19 cellular contexts compared by ENCODE assay signal in genomic region chr1:19189270-19189669, GRCh38. TPM values are rescaled to one million over a fixed set of nuclear protein-coding genes. Genes with fewer than 3 reads are reported as not detected.
A peak's percentile ranks its signal among the peaks of the same experiment; 100 is the strongest.
DNase-seq lines count a peak whose midpoint lies in the region; ATAC-seq, FAIRE-seq and TF ChIP-seq lines count a peak whose summit lies in the region.
"Had no signal": no experiment of that assay in that cellular context is flagged by ENCODE, and none has a peak within 500 bp of the region (broad histone marks: within the 10 kb centered on the region; RNA-seq: fewer than 3 reads in every experiment).

No MANE protein-coding gene starts in this region.

- 42% methylated on average over 3 of the region's 3 CpGs for WGBS in liver
- WGBS in HepG2 (ENCODE audit: low lambda C conversion rate), result 96% methylated on average over 3 of the region's 3 CpGs

- in situ Hi-C loops in HepG2 (cut with HindIII; ENCODE audit: extremely low pct_ligation_motif_present, low pct_unique_long_range_greater_than_20kb), result no loop called here

- BruUV-seq in HepG2 (replicated peaks; lab: Mats Ljungman, UMichigan) (no TSS peak), PC-3 (replicated peaks; lab: Mats Ljungman, UMichigan) (no TSS peak)

- TF ChIP-seq CTCF in liver (IDR thresholded peaks at IDR 0.05; ENCODE audit: low read depth, low read length, missing input control), result no peak
- TF ChIP-seq CTCF in HepG2 (CRISPR knock-in tag; IDR thresholded peaks at IDR 0.05), result no peak
- no peak for TF ChIP-seq CTCF in PC-3 (conservative IDR thresholded peaks at IDR 0.05; ENCODE audit: low read depth, low read length)

- POLR2A ChIA-PET in HepG2 (lab: Yijun Ruan, JAX), result no interaction called here
- POLR2A ChIA-PET in PC-3 (lab: Charles Lee; ENCODE audit: unreplicated experiment), result no interaction called here

- intact Hi-C loops in HepG2 (cut with micrococcal nuclease; ENCODE audit: unreplicated experiment), result no loop called here
- intact Hi-C loops in PC-3 (cut with micrococcal nuclease), result no loop called here

- CTCF ChIA-PET in HepG2 (lab: Yijun Ruan, JAX; ENCODE audit: low intra/inter-chr PET ratio, low total read pairs), result no interaction called here
- CTCF ChIA-PET in PC-3 (lab: Charles Lee), result no interaction called here

- H3K9me3 ChIP-seq in liver (ENCODE audit: control insufficient read depth in 4 of 4, low read length in 3 of 4) (no peaks in the 10 kb centered on the region), HepG2 (ENCODE audit: low read length) (no peaks in the 10 kb centered on the region), PC-3 (ENCODE audit: low read length) (no peaks in the 10 kb centered on the region)
- H3K9me3 ChIP-seq: HAP-1 had no signal

- no peaks in the 10 kb centered on the region for H3K79me2 ChIP-seq in HepG2 (ENCODE audit: insufficient read depth, low read length)
- H3K79me2 ChIP-seq in PC-3 (ENCODE audit: low read length), result no peaks in the 10 kb centered on the region

- ATAC-seq in HepG2 (no peak), PC-3 (peak; percentile 57), left lobe of liver (peak; percentile 33), GM21390 (IDR thresholded peaks at IDR 0.05; ENCODE audit: unreplicated experiment) (no peak)

- no peaks in the 10 kb centered on the region for H3F3A ChIP-seq in PC-3 (ENCODE audit: low read length, unreplicated experiment)

- H3K27me3 ChIP-seq in liver (ENCODE audit: control insufficient read depth in 4 of 4, insufficient read depth in 4 of 4, low read length in 3 of 4) (no peaks in the 10 kb centered on the region), HepG2 (ENCODE audit: control insufficient read depth in 1 of 2, insufficient read depth in 2 of 2, low read length in 2 of 2) (no peaks in the 10 kb centered on the region), PC-3 (ENCODE audit: low read length) (no peaks in the 10 kb centered on the region)

- TF ChIP-seq EP300 in HepG2 (IDR thresholded peaks at IDR 0.05; ENCODE audit: low read depth in 2 of 2, low read length in 2 of 2) (no peak), HepG2 (CRISPR knock-in tag; IDR thresholded peaks at IDR 0.05; ENCODE audit: borderline replicate concordance) (no peak)

- H2AFZ ChIP-seq in HepG2 (ENCODE audit: low read length), result no peak overlapping the region
- no peak overlapping the region for H2AFZ ChIP-seq in PC-3 (ENCODE audit: low read length)

- no peak overlapping the region for H3K4me3 ChIP-seq in liver (ENCODE audit: low read depth in 1 of 3, low read length in 3 of 3)
- H3K4me3 ChIP-seq in HepG2 (replicated peaks in 1 of 3; ENCODE audit: insufficient read depth in 1 of 3, low read depth in 2 of 3, low read length in 3 of 3), result no peak overlapping the region
- no peak overlapping the region for H3K4me3 ChIP-seq in PC-3 (ENCODE audit: low read length)
- H3K4me3 ChIP-seq: HAP-1 had no signal

- no peak for TF ChIP-seq POLR2A in HepG2 (IDR thresholded peaks at IDR 0.05; ENCODE audit: insufficient read depth in 1 of 2, low read depth in 2 of 2, low read length in 2 of 2)

- no peak overlapping the region for H3K9ac ChIP-seq in liver (ENCODE audit: low read depth in 1 of 2, low read length in 2 of 2)
- no peak overlapping the region for H3K9ac ChIP-seq in HepG2 (ENCODE audit: insufficient read depth, low read depth, low read length)
- no peak overlapping the region for H3K9ac ChIP-seq in PC-3 (ENCODE audit: low read length)

- H3K4me1 ChIP-seq in liver (ENCODE audit: control insufficient read depth in 4 of 4, insufficient read depth in 4 of 4, low read length in 3 of 4), result peaks cover 0 to 2% (median under 1%) of the 10 kb centered on the region in 4 donors
- H3K4me1 ChIP-seq in HepG2 (ENCODE audit: insufficient read depth, low read length), result no peaks in the 10 kb centered on the region
- no peaks in the 10 kb centered on the region for H3K4me1 ChIP-seq in PC-3 (ENCODE audit: insufficient read depth, low read length)
- H3K4me1 ChIP-seq: HAP-1 had no signal

- H3K27ac ChIP-seq in liver (ENCODE audit: low read depth in 1 of 2, low read length in 2 of 2), result no peak overlapping the region
- H3K27ac ChIP-seq in HepG2 (ENCODE audit: extremely low read length, insufficient read depth, low read length), result no peak overlapping the region
- H3K27ac ChIP-seq in PC-3 (ENCODE audit: low read length), result no peak overlapping the region

- FAIRE-seq in HepG2 (lab: Jason Lieb, UNC), result no peak
- FAIRE-seq: GM12891, GM18507, H54 had no signal

- H3K9me2 ChIP-seq in PC-3 (replicated peaks; ENCODE audit: low read length), result no peaks in the 10 kb centered on the region

- TF ChIP-seq RAD21 in liver (IDR thresholded peaks at IDR 0.05), result no peak
- no peak for TF ChIP-seq RAD21 in HepG2 (CRISPR knock-in tag; IDR thresholded peaks at IDR 0.05)

- H3K4me2 ChIP-seq in HepG2 (ENCODE audit: low read depth, low read length), result no peak overlapping the region
- no peak overlapping the region for H3K4me2 ChIP-seq in PC-3 (ENCODE audit: low read length)

- H4K20me1 ChIP-seq in HepG2 (ENCODE audit: insufficient read depth, low read length) (no peaks in the 10 kb centered on the region), PC-3 (ENCODE audit: low read length) (no peaks in the 10 kb centered on the region)

- DNase-seq in HepG2 (ENCODE audit: low spot score), result no peak
- DNase-seq in PC-3, result no peak
- no peak for DNase-seq in left lobe of liver (ENCODE audit: low spot score)
- no peak for DNase-seq in NOMO-1 (lab: John Stamatoyannopoulos, UW; ENCODE audit: unreplicated experiment in 2 of 2)
- DNase-seq in activated T-cell treated with anti-CD3 and anti-CD28 coated beads, Interleukin-2, amount 50 U/mL, for 1 hour, result no peak
- DNase-seq: C1 segment of cervical spinal cord; Calu3; CD4-positive, alpha-beta memory T cell; COR-L47; DMS53; DMS79 treated with DMSO at 0.1 percent for 48 hours; GF-D8; GOT3 had no signal

- peaks cover 19 to 77% (median 59%) of the 10 kb centered on the region in 4 donors for H3K36me3 ChIP-seq in liver (ENCODE audit: control insufficient read depth in 4 of 4, insufficient read depth in 3 of 4, low read depth in 1 of 4, low read length in 3 of 4)
- peaks cover 40 to 91% of the 10 kb centered on the region in 2 experiments for H3K36me3 ChIP-seq in HepG2 (replicated peaks in 1 of 2; ENCODE audit: control insufficient read depth in 1 of 2, insufficient read depth in 2 of 2, low read length in 2 of 2)
- H3K36me3 ChIP-seq in PC-3 (ENCODE audit: low read depth, low read length), result peaks cover 54% of the 10 kb centered on the region

TF ChIP-seq in liver, 16 proteins besides CTCF, POLR2A, EP300 and RAD21 (continues in another document):
- TF ChIP-seq, protein P1, sequence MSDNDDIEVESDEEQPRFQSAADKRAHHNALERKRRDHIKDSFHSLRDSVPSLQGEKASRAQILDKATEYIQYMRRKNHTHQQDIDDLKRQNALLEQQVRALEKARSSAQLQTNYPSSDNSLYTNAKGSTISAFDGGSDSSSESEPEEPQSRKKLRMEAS (IDR thresholded peaks at IDR 0.05), result no peak
- TF ChIP-seq NR2F2 (IDR thresholded peaks at IDR 0.05), result no peak
- peak; percentile 20 for TF ChIP-seq YY1 (IDR thresholded peaks at IDR 0.05)
- TF ChIP-seq TAF1 (conservative IDR thresholded peaks at IDR 0.05), result no peak

TF ChIP-seq in HepG2, 621 proteins besides CTCF, POLR2A, EP300 and RAD21 (continues in another document):
- TF ChIP-seq STAT6 (CRISPR knock-in tag; IDR thresholded peaks at IDR 0.05; ENCODE audit: borderline replicate concordance), result no peak
- TF ChIP-seq ZNF510 (CRISPR knock-in tag; IDR thresholded peaks at IDR 0.05; ENCODE audit: low read depth), result no peak
- TF ChIP-seq GATAD1 (CRISPR knock-in tag; IDR thresholded peaks at IDR 0.05), result no peak

RNA-seq across cellular contexts. Expression of gene UBR4, which starts 20.8 kb away (rescaled TPM):
- 100 to 1,000 TPM in 1 of 2 donors, 10 to 100 TPM in 1; 97.5 to 156 TPM for total RNA-seq in liver
- polyA plus RNA-seq in liver, result 10 to 100 TPM; 45.4 to 76.2 TPM
- total RNA-seq in HepG2 (2016; rRNA removed; fragmentation: Illumina TruSeq; extraction: Trizol), result 59.1 and 66.2 TPM in 2 replicates
- total RNA-seq in HepG2 (2016; cell fraction: cytosol; rRNA removed; fragmentation: Illumina TruSeq; extraction: Trizol; ENCODE audit: low read depth), result 17.7 and 18.4 TPM in 2 replicates
- total RNA-seq in HepG2 (2016; cell fraction: insoluble cytoplasmic fraction; rRNA removed; fragmentation: Illumina TruSeq; extraction: Trizol), result 53.6 and 64.6 TPM in 2 replicates
- 19.8 and 23.1 TPM in 2 replicates for total RNA-seq in HepG2 (2016; cell fraction: membrane; rRNA removed; fragmentation: Illumina TruSeq; extraction: Trizol)
- total RNA-seq in HepG2 (2016; cell fraction: nucleus; rRNA removed; fragmentation: Illumina TruSeq; extraction: Trizol), result 105 and 127 TPM in 2 replicates
- 106 and 137 TPM in 2 replicates for polyA plus RNA-seq in HepG2 (2011; rRNA removed)
- polyA plus RNA-seq in HepG2 (2011; cell fraction: cytosol; rRNA removed), result 67.5 and 69.8 TPM in 2 replicates
- 915 and 1,017 TPM in 2 replicates for polyA plus RNA-seq in HepG2 (2011; cell fraction: nucleus; rRNA removed)
- polyA plus RNA-seq in HepG2 (2012), result 113 and 180 TPM in 2 replicates
- polyA plus RNA-seq in HepG2 (2016; cell fraction: cytosol; fragmentation: Illumina TruSeq; extraction: Trizol; ENCODE audit: low read depth), result 6.1 and 6.6 TPM in 2 replicates
- 42.9 and 62.8 TPM in 2 replicates for polyA plus RNA-seq in HepG2 (2016; cell fraction: insoluble cytoplasmic fraction; fragmentation: Illumina TruSeq; extraction: Trizol; ENCODE audit: low read depth)
- polyA plus RNA-seq in HepG2 (2016; cell fraction: membrane; fragmentation: Illumina TruSeq; extraction: Trizol; ENCODE audit: low read depth), result 9.9 and 10.5 TPM in 2 replicates
- 262 and 285 TPM in 2 replicates for polyA plus RNA-seq in HepG2 (2016; cell fraction: nucleus; fragmentation: Illumina TruSeq; extraction: Trizol; ENCODE audit: insufficient read depth, low read depth)
- polyA minus RNA-seq in HepG2 (2011; rRNA and poly(A)+ RNA removed; ENCODE audit: low replicate concordance), result 142 and 234 TPM in 2 replicates
- 82.8 and 97.7 TPM in 2 replicates for polyA minus RNA-seq in HepG2 (2011; cell fraction: cytosol; rRNA and poly(A)+ RNA removed)
- 335 and 414 TPM in 2 replicates for polyA minus RNA-seq in HepG2 (2011; cell fraction: nucleus; rRNA and poly(A)+ RNA removed)
- total RNA-seq in PC-3 (2014; rRNA removed), result 141 and 224 TPM in 2 replicates
- 127 TPM for total RNA-seq in left lobe of liver

Comparison
In these comparisons a context has a peak if more than half of its experiments do, and no peak if none do; other contexts are left out.
1. ATAC-seq: peak in PC-3 (single experiment) and left lobe of liver (single experiment); none in HepG2 (single experiment) and GM21390 (single experiment).